18 cellular contexts compared by ENCODE assay signal in genomic region chr1:183933528-183934179, GRCh38.
DNase-seq lines count a peak whose midpoint lies in the region; ATAC-seq, FAIRE-seq and TF ChIP-seq lines count a peak whose summit lies in the region.
"Had no signal": no experiment of that assay in that cellular context is flagged by ENCODE, and none has a peak within 500 bp of the region (broad histone marks: within the 10 kb centered on the region; RNA-seq: fewer than 3 reads in every experiment).

No MANE protein-coding gene starts in this region.

- SMC1A ChIA-PET in GM12878 (lab: Charles Lee; ENCODE audit: uncharacterized antibody, unreplicated experiment) = interaction anchor here (0.9 to 4.2 kb wide), 7 partner anchors 9 to 278 kb away, joined by 3 to 22 read pairs (median 4); no protein-coding TSS in a partner anchor

- DNase-seq in Ammon's horn (ENCODE audit: low spot score) (peak; percentile 52), GM12878 (ENCODE audit: low read depth, low spot score) (no peak), globus pallidus (ENCODE audit: low spot score) (peak; percentile 67), body of pancreas (no peak), ecto neural progenitor cell (ENCODE audit: low spot score) (no peak), head of caudate nucleus (no peak)
- DNase-seq: DND-41, GOT3, NCI-H1048, NCI-H1436 treated with DMSO at 0.1 percent for 48 hours, NCI-H2029 treated with DMSO at 0.1 percent for 48 hours, NCI-H2171 treated with DMSO at 0.1 percent for 48 hours, NCI-H748 treated with DMSO at 0.1 percent for 48 hours, PC-9 had no signal

- intact Hi-C loops in GM12878 (cut with micrococcal nuclease; ENCODE audit: unreplicated experiment) (no loop called here), body of pancreas (cut with DNase I) (no loop called here), head of caudate nucleus (cut with DNase I) (no loop called here)

- TF ChIP-seq CTCF in GM12878 (IDR thresholded peaks at IDR 0.05 in 2 of 3, conservative IDR thresholded peaks at IDR 0.05 in 1 of 3; ENCODE audit: control insufficient read depth in 2 of 3, extremely low read depth in 1 of 3, insufficient read depth in 1 of 3, low read depth in 3 of 3, low read length in 3 of 3) (no peak), body of pancreas (IDR thresholded peaks at IDR 0.05) (no peak)

- WGBS in GM12878 (ENCODE audit: insufficient coverage, insufficient replicate concordance, low lambda C conversion rate, missing lambda C conversion rate) = 18% methylated on average over 4 of the region's 4 CpGs
- 77 to 80% methylated on average over 4 of the region's 4 CpGs for WGBS in body of pancreas, 2 donors

- no peaks in the 10 kb centered on the region for H3K4me1 ChIP-seq in GM12878 (ENCODE audit: control insufficient read depth, insufficient read depth, low read length)
- no peaks in the 10 kb centered on the region for H3K4me1 ChIP-seq in body of pancreas

- no peaks in the 10 kb centered on the region for H3K36me3 Mint-ChIP-seq in stimulated activated memory B cell treated with anti-CD40 and anti-IgM and Interleukin-4, amounts not matched to agents 10 μg/mL and 1 μg/mL and 100 μg/mL, for 72 hours

- H3K36me3 ChIP-seq in GM12878 (ENCODE audit: control insufficient read depth in 2 of 2, insufficient read depth in 2 of 2, low read length in 1 of 2) = no peaks in the 10 kb centered on the region
- H3K36me3 ChIP-seq in body of pancreas (replicated peaks in 1 of 2; ENCODE audit: insufficient read depth in 1 of 2, low read depth in 2 of 2) = no peaks in the 10 kb centered on the region

- RAD21 ChIA-PET in GM12878 (lab: Charles Lee; ENCODE audit: unreplicated experiment) = interaction anchor here (1.3 kb wide), 1 partner anchor 9 kb away, joined by 5 read pairs; no protein-coding TSS in a partner anchor

- no peak overlapping the region for H3K27ac ChIP-seq in GM12878 (ENCODE audit: control insufficient read depth, insufficient read depth)
- no peak overlapping the region for H3K27ac ChIP-seq in body of pancreas
- H3K27ac ChIP-seq: PC-9 had no signal

- H3K9me3 ChIP-seq in GM12878 (replicated peaks; ENCODE audit: control insufficient read depth, insufficient read depth, low read length) (no peaks in the 10 kb centered on the region), body of pancreas (no peaks in the 10 kb centered on the region)

- peak overlapping the region; percentile 9 for H3K27ac Mint-ChIP-seq in stimulated activated memory B cell treated with anti-CD40 and anti-IgM and Interleukin-4, amounts not matched to agents 10 μg/mL and 1 μg/mL and 100 μg/mL, for 72 hours

- no peaks in the 10 kb centered on the region for H3K79me2 ChIP-seq in GM12878 (ENCODE audit: control insufficient read depth, insufficient read depth, low read length)

- H3K4me2 ChIP-seq in GM12878 (ENCODE audit: control insufficient read depth, insufficient read depth) = no peak overlapping the region
- H3K4me2 ChIP-seq: PC-9 had no signal

- peaks cover 13% of the 10 kb centered on the region for H3K4me1 Mint-ChIP-seq in stimulated activated memory B cell treated with anti-CD40 and anti-IgM and Interleukin-4, amounts not matched to agents 10 μg/mL and 1 μg/mL and 100 μg/mL, for 72 hours

- no peak overlapping the region for H3K9ac ChIP-seq in GM12878 (ENCODE audit: control insufficient read depth, insufficient read depth, low read length)

- POLR2A ChIA-PET in GM12878 (lab: Charles Lee) = interaction anchor here (1.9 kb wide), 1 partner anchor 12 kb away, joined by 5 read pairs; no protein-coding TSS in a partner anchor

- no peak for TF ChIP-seq EP300 in GM12878 (IDR thresholded peaks at IDR 0.05; ENCODE audit: borderline replicate concordance in 1 of 2, control insufficient read depth in 1 of 2, low read depth in 2 of 2, low read length in 2 of 2)

- no peak overlapping the region for H3K4me3 Mint-ChIP-seq in stimulated activated memory B cell treated with anti-CD40 and anti-IgM and Interleukin-4, amounts not matched to agents 10 μg/mL and 1 μg/mL and 100 μg/mL, for 72 hours

- TF ChIP-seq POLR2A in GM12878 (IDR thresholded peaks at IDR 0.05; ENCODE audit: low read depth, low read length) = no peak
- TF ChIP-seq POLR2A in body of pancreas (IDR thresholded peaks at IDR 0.05) = no peak

- peak; percentile 56 for ATAC-seq in GM12878
- no peak for ATAC-seq in stimulated activated memory B cell treated with anti-CD40 and anti-IgM and Interleukin-4, amounts not matched to agents 10 μg/mL and 1 μg/mL and 100 μg/mL, for 72 hours
- ATAC-seq in body of pancreas = no peak
- ATAC-seq in HG03159 (IDR thresholded peaks at IDR 0.05; ENCODE audit: unreplicated experiment) = no peak

- no peak for FAIRE-seq in GM12878 (lab: Jason Lieb, UNC)
- FAIRE-seq: A204.1, G401.6 had no signal

- no peaks in the 10 kb centered on the region for H3K27me3 ChIP-seq in GM12878 (replicated peaks in 1 of 2; ENCODE audit: control insufficient read depth in 2 of 2, insufficient read depth in 2 of 2, low read length in 1 of 2)
- no peaks in the 10 kb centered on the region for H3K27me3 ChIP-seq in body of pancreas

- H4K20me1 ChIP-seq in GM12878 (ENCODE audit: control insufficient read depth, insufficient read depth) = no peaks in the 10 kb centered on the region

- in situ Hi-C loops in GM12878 (cut with MboI) = no loop called here

- H3K27me3 Mint-ChIP-seq in stimulated activated memory B cell treated with anti-CD40 and anti-IgM and Interleukin-4, amounts not matched to agents 10 μg/mL and 1 μg/mL and 100 μg/mL, for 72 hours = peaks cover 20% of the 10 kb centered on the region

- CTCF ChIA-PET in GM12878 (lab: Yijun Ruan, JAX) = interaction anchor here (0.8 to 1.6 kb wide), 4 partner anchors 11 to 289 kb away, joined by 3 to 5 read pairs (median 4); no protein-coding TSS in a partner anchor

- TF ChIP-seq RAD21 in GM12878 (IDR thresholded peaks at IDR 0.05; ENCODE audit: insufficient read depth, low read depth, low read length) = no peak

- no peak overlapping the region for H2AFZ ChIP-seq in GM12878 (ENCODE audit: control insufficient read depth, low read depth, low read length)
- H2AFZ ChIP-seq: PC-9 had no signal

- no TSS peak for BruUV-seq in GM12878 (replicated peaks; lab: Mats Ljungman, UMichigan)

- H3K4me3 ChIP-seq in GM12878 (no peak overlapping the region), body of pancreas (no peak overlapping the region)
- H3K4me3 ChIP-seq: PC-9 had no signal

- no peaks in the 10 kb centered on the region for H3K9me3 Mint-ChIP-seq in stimulated activated memory B cell treated with anti-CD40 and anti-IgM and Interleukin-4, amounts not matched to agents 10 μg/mL and 1 μg/mL and 100 μg/mL, for 72 hours

TF ChIP-seq in GM12878, 131 proteins besides CTCF, POLR2A, EP300 and RAD21 (continues in another document):
- TF ChIP-seq, protein P1, sequence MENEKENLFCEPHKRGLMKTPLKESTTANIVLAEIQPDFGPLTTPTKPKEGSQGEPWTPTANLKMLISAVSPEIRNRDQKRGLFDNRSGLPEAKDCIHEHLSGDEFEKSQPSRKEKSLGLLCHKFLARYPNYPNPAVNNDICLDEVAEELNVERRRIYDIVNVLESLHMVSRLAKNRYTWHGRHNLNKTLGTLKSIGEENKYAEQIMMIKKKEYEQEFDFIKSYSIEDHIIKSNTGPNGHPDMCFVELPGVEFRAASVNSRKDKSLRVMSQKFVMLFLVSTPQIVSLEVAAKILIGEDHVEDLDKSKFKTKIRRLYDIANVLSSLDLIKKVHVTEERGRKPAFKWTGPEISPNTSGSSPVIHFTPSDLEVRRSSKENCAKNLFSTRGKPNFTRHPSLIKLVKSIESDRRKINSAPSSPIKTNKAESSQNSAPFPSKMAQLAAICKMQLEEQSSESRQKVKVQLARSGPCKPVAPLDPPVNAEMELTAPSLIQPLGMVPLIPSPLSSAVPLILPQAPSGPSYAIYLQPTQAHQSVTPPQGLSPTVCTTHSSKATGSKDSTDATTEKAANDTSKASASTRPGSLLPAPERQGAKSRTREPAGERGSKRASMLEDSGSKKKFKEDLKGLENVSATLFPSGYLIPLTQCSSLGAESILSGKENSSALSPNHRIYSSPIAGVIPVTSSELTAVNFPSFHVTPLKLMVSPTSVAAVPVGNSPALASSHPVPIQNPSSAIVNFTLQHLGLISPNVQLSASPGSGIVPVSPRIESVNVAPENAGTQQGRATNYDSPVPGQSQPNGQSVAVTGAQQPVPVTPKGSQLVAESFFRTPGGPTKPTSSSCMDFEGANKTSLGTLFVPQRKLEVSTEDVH (IDR thresholded peaks at IDR 0.05; ENCODE audit: low read depth, partially characterized antibody) = no peak
- no peak for TF ChIP-seq KLF5 (IDR thresholded peaks at IDR 0.05; ENCODE audit: partially characterized antibody)
- TF ChIP-seq KAT2A (conservative IDR thresholded peaks at IDR 0.05; ENCODE audit: control insufficient read depth, low read depth, low read length) = no peak
- no peak for TF ChIP-seq BRCA1 (IDR thresholded peaks at IDR 0.05; ENCODE audit: low read depth, low read length)
- no peak for TF ChIP-seq SIN3A (IDR thresholded peaks at IDR 0.05; ENCODE audit: low read depth, low read length)
- no peak for TF ChIP-seq RCOR1 (conservative IDR thresholded peaks at IDR 0.05; ENCODE audit: low read depth, low read length)
- no peak for TF ChIP-seq YY1 (IDR thresholded peaks at IDR 0.05; ENCODE audit: low read depth, low read length)
- TF ChIP-seq STAT1 (conservative IDR thresholded peaks at IDR 0.05) = no peak
- TF ChIP-seq IRF4 (IDR thresholded peaks at IDR 0.05; ENCODE audit: low read depth, low read length) = no peak

Comparison
In these comparisons a context has a peak if more than half of its experiments do, and no peak if none do; other contexts are left out.
1. DNase-seq: peak in Ammon's horn (single experiment) and globus pallidus (single experiment); none in GM12878 (single experiment), body of pancreas (0 of 4), ecto neural progenitor cell (single experiment) and head of caudate nucleus (0 of 42).